ENCODE assay signal across 1 cellular context in the genomic region with DNA sequence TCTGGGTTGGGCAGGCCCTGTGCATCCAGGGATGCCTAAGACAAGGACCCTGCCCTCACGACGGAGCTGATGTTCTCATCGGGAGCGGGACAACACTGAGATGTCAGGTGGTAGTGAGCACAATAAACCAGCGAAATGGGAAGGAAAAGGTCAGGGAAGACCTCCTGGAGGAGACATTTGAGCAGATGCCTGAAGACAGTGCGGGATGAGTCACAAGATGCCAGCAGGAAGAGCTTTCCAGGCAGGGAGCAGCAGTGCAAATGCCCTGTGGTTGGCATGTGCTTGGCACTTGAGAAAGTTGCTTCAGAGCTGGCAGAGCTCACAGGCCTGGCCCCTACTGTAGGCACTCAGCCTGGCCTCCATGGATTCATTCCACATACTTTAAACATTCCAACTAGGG. TPM values are rescaled to one million over a fixed set of nuclear protein-coding genes. Genes with fewer than 3 reads are reported as not detected.
"Had no signal": no experiment of that assay in that cellular context is flagged by ENCODE, and none has a peak within 500 bp of the region (broad histone marks: within the 10 kb centered on the region; RNA-seq: fewer than 3 reads in every experiment).

No MANE protein-coding gene starts in this region.

RNA-seq across cellular contexts. Expression of a gene that starts 28.5 kb away (rescaled TPM):
- total RNA-seq: HT-29 had no signal
